ENCODE assay signal across 17 cellular contexts in genomic region chr12:65500121-65500846, GRCh38.
DNase-seq lines count a peak whose midpoint lies in the region; ATAC-seq, FAIRE-seq and TF ChIP-seq lines count a peak whose summit lies in the region.
"Had no signal": no experiment of that assay in that cellular context is flagged by ENCODE, and none has a peak within 500 bp of the region (broad histone marks: within the 10 kb centered on the region; RNA-seq: fewer than 3 reads in every experiment).

No MANE protein-coding gene starts in this region.

- H3K4me3 ChIP-seq in NB4 (ENCODE audit: low read depth, low read length) (no peak overlapping the region), bronchial epithelial cell (ENCODE audit: low read depth, low read length) (no peak overlapping the region)
- H3K4me3 ChIP-seq: transverse colon had no signal

- no peak for TF ChIP-seq CTCF in NB4 (IDR thresholded peaks at IDR 0.05; ENCODE audit: low read depth, low read length)
- TF ChIP-seq CTCF in bronchial epithelial cell (IDR thresholded peaks at IDR 0.05; ENCODE audit: insufficient read depth, low read length, severe bottlenecking): no peak
- TF ChIP-seq CTCF in mesothelial cell of epicardium (IDR thresholded peaks at IDR 0.05; ENCODE audit: unreplicated experiment): no peak

- H3K36me3 Mint-ChIP-seq in mesothelial cell of epicardium: no peaks in the 10 kb centered on the region
- H3K36me3 Mint-ChIP-seq in activated CD8-positive, alpha-beta memory T cell treated with anti-CD3 and anti-CD28 coated beads, Interleukin-2, amount 10 ng/mL, durations not matched to agents 7 days and 5 days: no peaks in the 10 kb centered on the region

- TF ChIP-seq POLR2A in NB4 (IDR thresholded peaks at IDR 0.05; ENCODE audit: extremely low read depth, insufficient read length): no peak

- H3K9me3 Mint-ChIP-seq in mesothelial cell of epicardium: no peaks in the 10 kb centered on the region
- H3K9me3 Mint-ChIP-seq in activated CD8-positive, alpha-beta memory T cell treated with anti-CD3 and anti-CD28 coated beads, Interleukin-2, amount 10 ng/mL, durations not matched to agents 7 days and 5 days (ENCODE audit: low read depth): no peaks in the 10 kb centered on the region
- H3K9me3 Mint-ChIP-seq: T-helper 1 cell treated with Interleukin-12 subunit alpha and Interleukin-12 subunit beta and Interleukin-4 antibody, amounts not matched to agents 30 μg/mL and 1 μg/mL, for 36 hours had no signal

- no peak overlapping the region for H3K4me3 Mint-ChIP-seq in mesothelial cell of epicardium
- no peak overlapping the region for H3K4me3 Mint-ChIP-seq in activated CD8-positive, alpha-beta memory T cell treated with anti-CD3 and anti-CD28 coated beads, Interleukin-2, amount 10 ng/mL, durations not matched to agents 7 days and 5 days
- H3K4me3 Mint-ChIP-seq: T-helper 1 cell treated with Interleukin-12 subunit alpha and Interleukin-12 subunit beta and Interleukin-4 antibody, amounts not matched to agents 30 μg/mL and 1 μg/mL, for 36 hours had no signal

- no peaks in the 10 kb centered on the region for H3K36me3 ChIP-seq in bronchial epithelial cell (ENCODE audit: control insufficient read depth, insufficient read depth, low read length)
- H3K36me3 ChIP-seq: transverse colon had no signal

- H3K27ac Mint-ChIP-seq in mesothelial cell of epicardium: peak overlapping the region; percentile 81
- H3K27ac Mint-ChIP-seq in activated CD8-positive, alpha-beta memory T cell treated with anti-CD3 and anti-CD28 coated beads, Interleukin-2, amount 10 ng/mL, durations not matched to agents 7 days and 5 days: no peak overlapping the region
- H3K27ac Mint-ChIP-seq: T-helper 1 cell treated with Interleukin-12 subunit alpha and Interleukin-12 subunit beta and Interleukin-4 antibody, amounts not matched to agents 30 μg/mL and 1 μg/mL, for 36 hours had no signal

- CTCF ChIA-PET in activated CD8-positive, alpha-beta memory T cell treated with anti-CD3 and anti-CD28 coated beads, Interleukin-2, amount 10 ng/mL, durations not matched to agents 7 days and 5 days (lab: Charles Lee): no interaction called here

- H3K27me3 ChIP-seq in bronchial epithelial cell (ENCODE audit: control insufficient read depth, insufficient read depth, low read length): peaks cover 2% of the 10 kb centered on the region
- H3K27me3 ChIP-seq: transverse colon had no signal

- no peak for FAIRE-seq in bronchial epithelial cell (lab: Jason Lieb, UNC)
- FAIRE-seq: kidney had no signal

- peaks cover 78% of the 10 kb centered on the region for H3K4me1 Mint-ChIP-seq in mesothelial cell of epicardium
- no peaks in the 10 kb centered on the region for H3K4me1 Mint-ChIP-seq in activated CD8-positive, alpha-beta memory T cell treated with anti-CD3 and anti-CD28 coated beads, Interleukin-2, amount 10 ng/mL, durations not matched to agents 7 days and 5 days

- ATAC-seq in GM19467 (IDR thresholded peaks at IDR 0.05; ENCODE audit: unreplicated experiment): no peak
- ATAC-seq in GM19397 (IDR thresholded peaks at IDR 0.05; ENCODE audit: unreplicated experiment): no peak
- ATAC-seq in activated CD8-positive, alpha-beta memory T cell treated with anti-CD3 and anti-CD28 coated beads, Interleukin-2, amount 10 ng/mL, durations not matched to agents 7 days and 5 days: no peak

- H3K27me3 Mint-ChIP-seq in mesothelial cell of epicardium (ENCODE audit: low read depth): no peaks in the 10 kb centered on the region
- H3K27me3 Mint-ChIP-seq in activated CD8-positive, alpha-beta memory T cell treated with anti-CD3 and anti-CD28 coated beads, Interleukin-2, amount 10 ng/mL, durations not matched to agents 7 days and 5 days: no peaks in the 10 kb centered on the region

- peak; percentile 83 for DNase-seq in EH (ENCODE audit: low read depth)
- DNase-seq in NB4 (ENCODE audit: low read depth): peak; percentile 15
- peak; percentile 42 for DNase-seq in bronchial epithelial cell (ENCODE audit: low read depth)
- DNase-seq in mesothelial cell of epicardium (ENCODE audit: low spot score in 2 of 2, unreplicated experiment in 2 of 2): no peak
- DNase-seq in HuH-7.5 (ENCODE audit: low spot score): no peak
- no peak for DNase-seq in activated CD8-positive, alpha-beta memory T cell treated with anti-CD3 and anti-CD28 coated beads, Interleukin-2, amount 10 ng/mL, durations not matched to agents 7 days and 5 days
- DNase-seq: activated CD4-positive, alpha-beta T cell treated with anti-CD3 and anti-CD28 coated beads for 4 hours; activated T-cell treated with anti-CD3 and anti-CD28 coated beads, Interleukin-2, amount 50 U/mL, for 48 hours; kidney; NCI-H1105 treated with DMSO at 0.1 percent for 48 hours; NCI-H345; OCI-M1; stimulated activated CD4-positive, alpha-beta T cell treated with anti-CD3 and anti-CD28 coated beads, Interleukin-4, amount 100 ng/mL, for 24 hours; transverse colon had no signal

Comparison
In these comparisons a context has a peak if more than half of its experiments do, and no peak if none do; other contexts are left out.
1. DNase-seq: peak in EH (single experiment), NB4 (single experiment) and bronchial epithelial cell (single experiment); none in mesothelial cell of epicardium (0 of 2), HuH-7.5 (single experiment) and activated CD8-positive, alpha-beta memory T cell treated with anti-CD3 and anti-CD28 coated beads, Interleukin-2, amount 10 ng/mL, durations not matched to agents 7 days and 5 days (single experiment).